ENCODE assay signal across 10 cellular contexts in the genomic region with DNA sequence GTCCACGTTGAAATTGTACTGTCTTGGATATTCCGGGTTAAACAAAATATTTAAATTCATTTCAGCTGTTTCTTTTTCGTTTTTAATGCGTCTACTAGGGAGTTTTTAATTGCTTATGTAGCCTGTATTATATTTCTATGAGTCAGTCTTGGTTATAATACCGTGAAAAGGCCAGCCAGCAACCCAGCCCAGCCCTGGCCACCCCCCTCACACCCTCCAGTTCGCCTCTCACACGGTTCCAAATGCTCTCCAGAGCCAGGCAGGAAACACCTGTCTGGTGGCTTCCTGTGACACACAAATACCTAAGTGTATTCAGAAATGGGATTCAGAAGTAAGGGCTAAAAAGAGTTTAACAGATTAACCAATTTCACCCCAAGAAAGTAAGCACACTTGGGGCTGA. TPM values are rescaled to one million over a fixed set of nuclear protein-coding genes. Genes with fewer than 3 reads are reported as not detected.
DNase-seq lines count a peak whose midpoint lies in the region; ATAC-seq lines count a peak whose summit lies in the region.
"Had no signal": no experiment of that assay in that cellular context is flagged by ENCODE, and none has a peak within 500 bp of the region (broad histone marks: within the 10 kb centered on the region; RNA-seq: fewer than 3 reads in every experiment).

No MANE protein-coding gene starts in this region.

- no peak for ATAC-seq in GM18907 (IDR thresholded peaks at IDR 0.05; ENCODE audit: unreplicated experiment)

- DNase-seq in activated T-cell treated with anti-CD3 and anti-CD28 coated beads, Interleukin-2, amount 50 U/mL, for 24 hours = no peak
- no peak for DNase-seq in activated T-cell treated with anti-CD3 and anti-CD28 coated beads, Interleukin-2, amount 50 U/mL, for 48 hours
- peak; percentile 61 for DNase-seq in NCI-H2081 treated with DMSO at 0.1 percent for 48 hours (lab: John Stamatoyannopoulos, UW)
- peak; percentile 53 for DNase-seq in dedifferentiated amniotic fluid mesenchymal stem cell (ENCODE audit: extremely low spot score)
- DNase-seq in NCI-H82 (lab: John Stamatoyannopoulos, UW) = no peak
- no peak for DNase-seq in occipital lobe (lab: John Stamatoyannopoulos, UW)

- H3K4me1 ChIP-seq in skeletal muscle tissue (ENCODE audit: control insufficient read depth in 3 of 3, insufficient read depth in 3 of 3, low read length in 3 of 3) = peaks cover 73 to 84% (median 77%) of the 10 kb centered on the region in 3 donors

- no peaks in the 10 kb centered on the region for H3K9me3 Mint-ChIP-seq in activated T-cell treated with anti-CD3 and anti-CD28 coated beads, Interleukin-2, amount 50 U/mL, for 24 hours

- peak overlapping the region; percentile 38 for H3K27ac Mint-ChIP-seq in activated T-cell treated with anti-CD3 and anti-CD28 coated beads, Interleukin-2, amount 50 U/mL, for 24 hours

- H3K27me3 ChIP-seq in skeletal muscle tissue (ENCODE audit: control insufficient read depth in 3 of 3, insufficient read depth in 3 of 3, low read length in 3 of 3) = no peaks in the 10 kb centered on the region
- H3K27me3 ChIP-seq: SJSA1 had no signal

- peaks cover 75% of the 10 kb centered on the region for H3K4me1 Mint-ChIP-seq in activated T-cell treated with anti-CD3 and anti-CD28 coated beads, Interleukin-2, amount 50 U/mL, for 24 hours (ENCODE audit: low read depth)

- H3K9me3 ChIP-seq in skeletal muscle tissue (ENCODE audit: control insufficient read depth in 3 of 3, low read length in 3 of 3) = no peaks in the 10 kb centered on the region
- H3K9me3 ChIP-seq: SJSA1 had no signal

- H3K36me3 Mint-ChIP-seq in activated T-cell treated with anti-CD3 and anti-CD28 coated beads, Interleukin-2, amount 50 U/mL, for 24 hours (ENCODE audit: low read depth) = peaks cover 26% of the 10 kb centered on the region

- peak overlapping the region in 2 of 3 donors; percentile 54 to 62 for H3K9ac ChIP-seq in skeletal muscle tissue (ENCODE audit: low read depth in 1 of 3, low read length in 3 of 3)

- no peaks in the 10 kb centered on the region for H3K27me3 Mint-ChIP-seq in activated T-cell treated with anti-CD3 and anti-CD28 coated beads, Interleukin-2, amount 50 U/mL, for 24 hours

- H3K4me3 Mint-ChIP-seq in activated T-cell treated with anti-CD3 and anti-CD28 coated beads, Interleukin-2, amount 50 U/mL, for 24 hours = no peak overlapping the region

- H3K4me3 ChIP-seq in skeletal muscle tissue (ENCODE audit: low read length in 3 of 3) = peak overlapping the region in 1 of 3 donors; percentile 32
- H3K4me3 ChIP-seq: SJSA1 had no signal

- peak overlapping the region; percentile 86 for H3K27ac ChIP-seq in skeletal muscle tissue (ENCODE audit: low read depth, low read length)
- H3K27ac ChIP-seq: C4-2B, SJSA1 had no signal

- H3K36me3 ChIP-seq in skeletal muscle tissue (ENCODE audit: control insufficient read depth in 3 of 3, insufficient read depth in 3 of 3, low read length in 3 of 3) = peaks cover 0 to 3% (median 0%) of the 10 kb centered on the region in 3 donors

RNA-seq across cellular contexts. Expression of a gene that starts 4.4 kb away (rescaled TPM):
- total RNA-seq in skeletal muscle tissue (24.0 TPM), occipital lobe (61.6 TPM)

Comparison
In these comparisons a context has a peak if more than half of its experiments do, and no peak if none do; other contexts are left out.
1. DNase-seq: peak in NCI-H2081 treated with DMSO at 0.1 percent for 48 hours (single experiment) and dedifferentiated amniotic fluid mesenchymal stem cell (single experiment); none in activated T-cell treated with anti-CD3 and anti-CD28 coated beads, Interleukin-2, amount 50 U/mL, for 24 hours (single experiment), activated T-cell treated with anti-CD3 and anti-CD28 coated beads, Interleukin-2, amount 50 U/mL, for 48 hours (0 of 2), NCI-H82 (single experiment) and occipital lobe (single experiment).